ENCODE assay signal across 13 cellular contexts in genomic region chr20:33169176-33169794, GRCh38. TPM values are rescaled to one million over a fixed set of nuclear protein-coding genes. Genes with fewer than 3 reads are reported as not detected.
DNase-seq lines count a peak whose midpoint lies in the region; ATAC-seq, FAIRE-seq and TF ChIP-seq lines count a peak whose summit lies in the region.
"Had no signal": no experiment of that assay in that cellular context is flagged by ENCODE, and none has a peak within 500 bp of the region (broad histone marks: within the 10 kb centered on the region; RNA-seq: fewer than 3 reads in every experiment).

No MANE protein-coding gene starts in this region.

- H3K14ac ChIP-seq in H1 (ENCODE audit: insufficient read length): no peak overlapping the region

- POLR2A ChIA-PET in H1 (lab: Charles Lee; ENCODE audit: partially characterized antibody): no interaction called here

- peaks cover 46% of the 10 kb centered on the region for H3K27me3 ChIP-seq in MM.1S (replicated peaks; ENCODE audit: insufficient read depth, low read length)
- H3K27me3 ChIP-seq in H1 (replicated peaks in 1 of 4; ENCODE audit: control insufficient read depth in 3 of 4, extremely low read depth in 1 of 4, insufficient read depth in 3 of 4, low read length in 3 of 4): no peaks in the 10 kb centered on the region

- H3K27ac ChIP-seq in MM.1S (ENCODE audit: low read length): no peak overlapping the region
- no peak overlapping the region for H3K27ac ChIP-seq in H1 (ENCODE audit: low read depth, low read length)

- H4K5ac ChIP-seq in H1 (ENCODE audit: insufficient read length, low read depth, low read length): no peak overlapping the region

- no peak overlapping the region for H2BK120ac ChIP-seq in H1 (replicated peaks; ENCODE audit: low read depth, low read length)

- H4K20me1 ChIP-seq in MM.1S (ENCODE audit: insufficient read depth, low read length) (no peaks in the 10 kb centered on the region), H1 (replicated peaks in 1 of 2; ENCODE audit: control insufficient read depth in 1 of 2, insufficient read depth in 2 of 2, low read length in 2 of 2) (no peaks in the 10 kb centered on the region)

- H3K4me2 ChIP-seq in MM.1S (ENCODE audit: low read depth, low read length): no peak overlapping the region
- no peak overlapping the region for H3K4me2 ChIP-seq in H1 (ENCODE audit: insufficient read depth in 1 of 2, low read depth in 2 of 2, low read length in 2 of 2)

- H2AFZ ChIP-seq in MM.1S (ENCODE audit: low read length) (no peak overlapping the region), H1 (ENCODE audit: low read length) (no peak overlapping the region)

- TF ChIP-seq CTCF in MM.1S (IDR thresholded peaks at IDR 0.05; ENCODE audit: low read length) (peak; percentile 61), H1 (IDR thresholded peaks at IDR 0.05; ENCODE audit: control extremely low read depth in 1 of 3, insufficient read depth in 1 of 3, low read depth in 1 of 3, low read length in 3 of 3) (peak in 2 of 3 experiments; percentile 39 to 74; a peak in 3 of 4 replicates)

- H4K91ac ChIP-seq in H1 (replicated peaks; ENCODE audit: insufficient read length, low read length): no peak overlapping the region

- H3K9me3 ChIP-seq in MM.1S (replicated peaks; ENCODE audit: insufficient read depth, low read length): no peaks in the 10 kb centered on the region
- H3K9me3 ChIP-seq in H1 (ENCODE audit: insufficient read depth in 2 of 2, low read depth in 1 of 2, low read length in 1 of 2): peaks cover 13 to 15% of the 10 kb centered on the region in 2 experiments

- DNase-seq in activated CD4-positive, alpha-beta T cell treated with anti-CD3 and anti-CD28 coated beads for 48 hours: peak; percentile 69
- no peak for DNase-seq in activated CD4-positive, alpha-beta T cell treated with anti-CD3 and anti-CD28 coated beads for 4 hours
- DNase-seq in MM.1S (peak; percentile 31), H1 (ENCODE audit: low read depth in 1 of 2, low spot score in 2 of 2) (peak in 1 of 2 experiments; percentile 81)
- peak; percentile 59 for DNase-seq in stimulated activated CD4-positive, alpha-beta T cell treated with anti-CD3 and anti-CD28 coated beads, Interleukin-15, amount 100 ng/mL, for 24 hours
- DNase-seq: dermis blood vessel endothelial cell, T-helper 17 cell had no signal

- TF ChIP-seq RAD21 in H1 (IDR thresholded peaks at IDR 0.05 in 1 of 2, conservative IDR thresholded peaks at IDR 0.05 in 1 of 2; ENCODE audit: low read depth in 2 of 2, low read length in 2 of 2): peak in 1 of 2 experiments; percentile 33; a peak in 3 of 4 replicates

- H2BK15ac ChIP-seq in H1 (ENCODE audit: low read length): no peak overlapping the region

- H3K79me1 ChIP-seq in H1 (ENCODE audit: low read depth, low read length): no peaks in the 10 kb centered on the region

- no peak overlapping the region for H3K9ac ChIP-seq in MM.1S (ENCODE audit: low read length)
- no peak overlapping the region for H3K9ac ChIP-seq in H1 (replicated peaks in 1 of 4; ENCODE audit: extremely low read depth in 1 of 4, low read depth in 3 of 4, low read length in 3 of 4)

- 68% methylated on average over 8 of the region's 8 CpGs; no CpG with 5 or more reads in 1 of the 2 experiments for WGBS in H1 (ENCODE audit: extremely low coverage in 1 of 2, insufficient coverage in 1 of 2, insufficient read length in 1 of 2, insufficient replicate concordance in 2 of 2, low coverage in 1 of 2, low lambda C conversion rate in 2 of 2, missing lambda C conversion rate in 1 of 2), 2 experiments

- H3K79me2 ChIP-seq in MM.1S (ENCODE audit: low read length) (no peaks in the 10 kb centered on the region), H1 (ENCODE audit: control insufficient read depth in 1 of 2, insufficient read depth in 2 of 2, low read length in 2 of 2) (no peaks in the 10 kb centered on the region)

- H3K4me1 ChIP-seq in MM.1S (ENCODE audit: low read length) (no peaks in the 10 kb centered on the region), H1 (replicated peaks in 1 of 4; ENCODE audit: control insufficient read depth in 3 of 4, insufficient read depth in 4 of 4, low read length in 3 of 4) (no peaks in the 10 kb centered on the region)

- H3K23me2 ChIP-seq in H1 (ENCODE audit: low read depth, low read length): no peaks in the 10 kb centered on the region

- H3K9me2 ChIP-seq in MM.1S (replicated peaks; ENCODE audit: insufficient read depth, low read length): no peaks in the 10 kb centered on the region

- no peak overlapping the region for H4K8ac ChIP-seq in H1 (ENCODE audit: extremely low read depth, insufficient read depth, low read length)

- no peaks in the 10 kb centered on the region for H3F3A ChIP-seq in MM.1S (ENCODE audit: insufficient read depth, low read length)

- ATAC-seq in HG03095 (IDR thresholded peaks at IDR 0.05; ENCODE audit: unreplicated experiment) (no peak), GM18868 (IDR thresholded peaks at IDR 0.05; ENCODE audit: unreplicated experiment) (no peak), GM18502 (IDR thresholded peaks at IDR 0.05; ENCODE audit: poor library complexity, unreplicated experiment) (no peak)
- ATAC-seq: mucosa of descending colon, T-helper 17 cell had no signal

- CTCF ChIA-PET in H1 (lab: Charles Lee; ENCODE audit: partially characterized antibody): interaction anchor here (0.6 to 2.3 kb wide), 21 partner anchors 9 to 433 kb away, joined by 3 to 11 read pairs (median 5); no protein-coding TSS in a partner anchor

- no peak overlapping the region for H3K56ac ChIP-seq in H1 (replicated peaks; ENCODE audit: insufficient read length, low read depth, low read length)

- H2AK5ac ChIP-seq in H1 (ENCODE audit: low read depth, low read length): no peak overlapping the region

- H3K36me3 ChIP-seq in MM.1S (replicated peaks; ENCODE audit: insufficient read depth, low read length) (no peaks in the 10 kb centered on the region), H1 (ENCODE audit: control insufficient read depth in 2 of 4, insufficient read depth in 4 of 4, low read length in 3 of 4) (no peaks in the 10 kb centered on the region)

- no peak overlapping the region for H3K4me3 ChIP-seq in MM.1S (ENCODE audit: low read length)
- H3K4me3 ChIP-seq in H1 (ENCODE audit: extremely low read depth in 1 of 4, insufficient read depth in 2 of 4, low read depth in 3 of 4, low read length in 4 of 4): no peak overlapping the region
- H3K4me3 ChIP-seq: mucosa of descending colon had no signal

- peak; percentile 50 for FAIRE-seq in H1 (lab: Jason Lieb, UNC)

- H3K18ac ChIP-seq in H1 (ENCODE audit: extremely low read depth, low read length): no peak overlapping the region

- TF ChIP-seq EP300 in H1 (IDR thresholded peaks at IDR 0.05; ENCODE audit: borderline replicate concordance in 1 of 2, low read depth in 2 of 2, low read length in 2 of 2): no peak

- no peak overlapping the region for H2BK12ac ChIP-seq in H1 (ENCODE audit: low read depth, low read length)

- no peak overlapping the region for H3K23ac ChIP-seq in H1 (ENCODE audit: insufficient read length)

- H3K4ac ChIP-seq in H1 (replicated peaks; ENCODE audit: insufficient read length, low read depth, low read length): no peak overlapping the region

- H2BK20ac ChIP-seq in H1 (ENCODE audit: low read length): no peak overlapping the region

- TF ChIP-seq POLR2A in H1 (IDR thresholded peaks at IDR 0.05; ENCODE audit: control extremely low read depth in 1 of 2, low read depth in 2 of 2, low read length in 2 of 2): no peak

- no peak overlapping the region for H2BK5ac ChIP-seq in H1 (ENCODE audit: low read depth, low read length)

RNA-seq across cellular contexts. Expression of gene BPIFA2, which starts 1.3 kb away (rescaled TPM):
- not detected in 2 replicates for total RNA-seq in H1 (2021; fragmentation: NEBNext Ultra II Directional; extraction: Animal tissue kit (Norgen Biotek cat#: 25700))
- polyA plus RNA-seq in H1 (2011; rRNA removed): not detected in 2 replicates
- not detected for polyA plus RNA-seq in H1 (2011; cell fraction: cytosol; rRNA removed)
- not detected for polyA plus RNA-seq in H1 (2011; cell fraction: nucleus; rRNA removed)
- not detected in 4 replicates for polyA plus RNA-seq in H1 (2012, experiment 1 of 2)
- polyA plus RNA-seq in H1 (2012, experiment 2 of 2): not detected
- not detected for polyA plus RNA-seq in H1 (2013, experiment 1 of 2)
- polyA plus RNA-seq in H1 (2013, experiment 2 of 2): not detected
- not detected in 2 replicates for polyA minus RNA-seq in H1 (2011; rRNA and poly(A)+ RNA removed)
- not detected for polyA minus RNA-seq in H1 (2011; cell fraction: cytosol; rRNA and poly(A)+ RNA removed)
- not detected for polyA minus RNA-seq in H1 (2011; cell fraction: nucleus; rRNA and poly(A)+ RNA removed)
- total RNA-seq: CD4-positive, CD25-positive, alpha-beta regulatory T cell; dermis blood vessel endothelial cell; M059J; mucosa of descending colon; T-helper 17 cell had no signal
- polyA plus RNA-seq: CD4-positive, CD25-positive, alpha-beta regulatory T cell had no signal

RNA-seq across cellular contexts. Expression of gene BPIFA3, which starts 47.9 kb away (rescaled TPM):
- not detected in 2 replicates for total RNA-seq in H1 (2021; fragmentation: NEBNext Ultra II Directional; extraction: Animal tissue kit (Norgen Biotek cat#: 25700))
- polyA plus RNA-seq in H1 (2011; rRNA removed): not detected in 2 replicates
- polyA plus RNA-seq in H1 (2011; cell fraction: cytosol; rRNA removed): not detected
- not detected for polyA plus RNA-seq in H1 (2011; cell fraction: nucleus; rRNA removed)
- polyA plus RNA-seq in H1 (2012, experiment 1 of 2): not detected in 4 replicates
- polyA plus RNA-seq in H1 (2012, experiment 2 of 2): not detected
- polyA plus RNA-seq in H1 (2013, experiment 1 of 2): not detected
- not detected for polyA plus RNA-seq in H1 (2013, experiment 2 of 2)
- polyA minus RNA-seq in H1 (2011; rRNA and poly(A)+ RNA removed): not detected in 2 replicates
- not detected for polyA minus RNA-seq in H1 (2011; cell fraction: cytosol; rRNA and poly(A)+ RNA removed)
- not detected for polyA minus RNA-seq in H1 (2011; cell fraction: nucleus; rRNA and poly(A)+ RNA removed)
- total RNA-seq: CD4-positive, CD25-positive, alpha-beta regulatory T cell; dermis blood vessel endothelial cell; M059J; mucosa of descending colon; T-helper 17 cell had no signal
- polyA plus RNA-seq: CD4-positive, CD25-positive, alpha-beta regulatory T cell had no signal

Comparison
In these comparisons a context has a peak if more than half of its experiments do, and no peak if none do; other contexts are left out.
1. DNase-seq: peak in activated CD4-positive, alpha-beta T cell treated with anti-CD3 and anti-CD28 coated beads for 48 hours (single experiment), MM.1S (single experiment) and stimulated activated CD4-positive, alpha-beta T cell treated with anti-CD3 and anti-CD28 coated beads, Interleukin-15, amount 100 ng/mL, for 24 hours (single experiment); none in activated CD4-positive, alpha-beta T cell treated with anti-CD3 and anti-CD28 coated beads for 4 hours (0 of 2).